ENCODE assay signal across 23 cellular contexts in the genomic region with DNA sequence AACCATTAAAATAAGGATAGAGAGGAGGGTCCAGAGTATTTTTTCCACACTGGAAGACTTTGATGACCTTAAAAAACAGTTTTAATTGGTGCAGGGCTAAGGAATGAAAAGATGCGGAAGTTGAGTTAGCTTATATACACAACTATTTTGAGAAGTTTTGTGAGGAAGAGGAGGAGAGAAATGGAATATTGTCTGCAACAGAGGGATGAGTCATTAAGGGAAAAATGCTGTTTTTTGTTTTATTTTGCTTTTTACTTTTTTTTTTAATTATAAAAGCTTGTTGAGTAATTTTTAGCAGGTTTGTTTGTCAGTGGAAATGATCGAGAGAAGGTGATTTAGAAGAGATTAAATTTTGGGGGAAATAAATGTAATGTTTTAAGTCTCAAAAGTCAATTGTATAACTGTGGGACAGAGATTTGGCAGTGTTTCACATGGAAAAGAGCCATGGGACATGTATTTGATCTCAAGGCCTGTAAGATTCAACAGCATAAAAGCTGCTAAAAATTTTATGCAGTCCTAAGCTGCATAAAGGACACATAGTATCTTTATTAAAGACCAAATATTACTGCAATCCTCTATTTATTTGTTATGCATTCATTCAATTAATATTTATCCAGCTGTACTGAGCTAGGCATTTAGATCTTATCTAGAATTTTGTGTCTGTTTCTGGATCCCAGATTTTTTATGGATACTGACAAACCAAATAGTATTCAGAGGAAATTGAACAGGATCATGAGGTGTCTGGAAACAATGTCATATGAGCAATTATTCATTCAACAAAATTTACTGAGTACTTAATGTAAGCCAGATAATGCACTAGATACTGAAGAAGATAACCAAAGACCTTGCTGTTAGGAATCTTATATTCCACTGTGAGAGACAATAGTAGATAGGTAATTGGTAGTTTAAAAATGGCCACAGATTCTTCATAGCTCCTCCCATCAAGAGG.
A peak's percentile ranks its signal among the peaks of the same experiment; 100 is the strongest.
DNase-seq lines count a peak whose midpoint lies in the region; ATAC-seq and TF ChIP-seq lines count a peak whose summit lies in the region.
"Had no signal": no experiment of that assay in that cellular context is flagged by ENCODE, and none has a peak within 500 bp of the region (broad histone marks: within the 10 kb centered on the region; RNA-seq: fewer than 3 reads in every experiment).

No MANE protein-coding gene starts in this region.

- H4K91ac ChIP-seq in IMR-90 (ENCODE audit: insufficient read depth, low read depth, low read length) = no peak overlapping the region

- no peak overlapping the region for H3K27ac ChIP-seq in IMR-90 (ENCODE audit: insufficient read depth, low read length)
- peak overlapping the region; percentile 5 for H3K27ac ChIP-seq in osteoblast (ENCODE audit: low read depth, low read length)
- H3K27ac ChIP-seq: brain microvascular endothelial cell, RWPE1, upper lobe of right lung had no signal

- H3K4ac ChIP-seq in IMR-90 (ENCODE audit: low read depth, low read length) = no peak overlapping the region

- no peaks in the 10 kb centered on the region for H3K9me3 ChIP-seq in IMR-90 (ENCODE audit: control insufficient read depth, insufficient read depth, low read length)
- H3K9me3 ChIP-seq in adipocyte (ENCODE audit: control insufficient read depth, low read length) = no peaks in the 10 kb centered on the region
- no peaks in the 10 kb centered on the region for H3K9me3 ChIP-seq in osteoblast (ENCODE audit: low read depth, low read length)
- H3K9me3 ChIP-seq: upper lobe of right lung had no signal

- H3K4me1 ChIP-seq in IMR-90 (ENCODE audit: control insufficient read depth, insufficient read depth, low read length) (peaks cover 2% of the 10 kb centered on the region), adipocyte (ENCODE audit: control insufficient read depth, insufficient read depth, low read length) (peaks cover 17% of the 10 kb centered on the region), osteoblast (ENCODE audit: insufficient read depth, low read length) (peaks cover 16% of the 10 kb centered on the region)
- H3K4me1 ChIP-seq: upper lobe of right lung had no signal

- CTCF ChIA-PET in IMR-90 (lab: Yijun Ruan, JAX) = interaction anchor here (0.7 to 1.1 kb wide), 2 partner anchors 126 to 491 kb away, joined by 3 read pairs; no protein-coding TSS in a partner anchor

- TF ChIP-seq POLR2A in IMR-90 (IDR thresholded peaks at IDR 0.05; ENCODE audit: low read depth, low read length) = no peak

- TF ChIP-seq RAD21 in IMR-90 (IDR thresholded peaks at IDR 0.05; ENCODE audit: low read length) = no peak

- H3K27me3 ChIP-seq in IMR-90 (ENCODE audit: control insufficient read depth, insufficient read depth, low read length) (no peaks in the 10 kb centered on the region), adipocyte (replicated peaks; ENCODE audit: control insufficient read depth, insufficient read depth, low read length) (no peaks in the 10 kb centered on the region), osteoblast (ENCODE audit: insufficient read depth, low read length) (no peaks in the 10 kb centered on the region)
- H3K27me3 ChIP-seq: brain microvascular endothelial cell, upper lobe of right lung had no signal

- in situ Hi-C loops in IMR-90 (cut with MboI; ENCODE audit: low sequenced_read_pairs) = loop anchor here (10.0 kb wide), 1 partner anchor 699 kb away; no protein-coding TSS in a partner anchor

- ATAC-seq in IMR-90 (ENCODE audit: low read depth) (peak; percentile 14), HG03432 (IDR thresholded peaks at IDR 0.05; ENCODE audit: unreplicated experiment) (no peak), GM19351 (IDR thresholded peaks at IDR 0.05; ENCODE audit: unreplicated experiment) (no peak)
- ATAC-seq: CD8-positive, alpha-beta T cell; left cardiac atrium; upper lobe of right lung had no signal

- no peak overlapping the region for H2AK9ac ChIP-seq in IMR-90 (replicated peaks; ENCODE audit: low read depth, low read length, poor library complexity)

- H3K4me2 ChIP-seq in IMR-90 (ENCODE audit: low read depth, low read length) (peak overlapping the region; percentile 66), osteoblast (ENCODE audit: insufficient read depth, low read length) (peak overlapping the region; percentile 49)

- no peak for DNase-seq in IMR-90
- DNase-seq in adipocyte (ENCODE audit: low read depth) = peak; percentile 26
- peak; percentile 35 for DNase-seq in fibroblast of mammary gland (ENCODE audit: low read depth)
- DNase-seq in osteoblast (ENCODE audit: insufficient read length, low spot score, missing footprints) = peak; percentile 38
- no peak for DNase-seq in pons (ENCODE audit: low spot score)
- DNase-seq: activated CD4-positive, CD25-positive, alpha-beta regulatory T cell treated with anti-CD3 and anti-CD28 coated beads, Interleukin-2, amount 50 U/mL, for 72 hours; activated CD8-positive, alpha-beta memory T cell treated with anti-CD3 and anti-CD28 coated beads for 24 hours; activated naive CD8-positive, alpha-beta T cell treated with anti-CD3 and anti-CD28 coated beads, Interleukin-2, amount 10 ng/mL, durations not matched to agents 7 days and 5 days; brain microvascular endothelial cell; CD8-positive, alpha-beta T cell; DMS79; H9; left cardiac atrium; NCI-H1436; NCI-H524; nucleus accumbens; retina; stimulated activated CD4-positive, alpha-beta T cell treated with anti-CD3 and anti-CD28 coated beads, Interleukin-12 subunit alpha, Interleukin-12 subunit beta, amount 100 ng/mL, for 4 hours; stimulated activated CD8-positive, alpha-beta memory T cell treated with anti-CD3 and anti-CD28 coated beads, Interleukin-4, amount 100 ng/mL, for 48 hours; upper lobe of right lung had no signal

- no peak overlapping the region for H2BK15ac ChIP-seq in IMR-90 (ENCODE audit: low read depth, low read length)

- H2AK5ac ChIP-seq in IMR-90 (ENCODE audit: low read depth, low read length) = no peak overlapping the region

- H3K9me1 ChIP-seq in IMR-90 (ENCODE audit: insufficient read depth, low read length) = 0 out of 2 replicates have a peak, but pooled peaks cover 5% of the 10 kb centered on the region

- H4K8ac ChIP-seq in IMR-90 (ENCODE audit: low read depth in 2 of 2, low read length in 2 of 2) = no peak overlapping the region

- peaks cover 14% of the 10 kb centered on the region for H3K79me2 ChIP-seq in osteoblast (ENCODE audit: insufficient read depth, low read length)

- WGBS in IMR-90 (ENCODE audit: extremely low coverage in 2 of 2, insufficient read length in 1 of 2), 2 experiments = 33 to 100% methylated on average over 1 of the region's 2 CpGs

- no peaks in the 10 kb centered on the region for H4K20me1 ChIP-seq in IMR-90 (ENCODE audit: insufficient read depth, low read length)
- H4K20me1 ChIP-seq in osteoblast (ENCODE audit: insufficient read depth, low read length) = no peaks in the 10 kb centered on the region

- POLR2A ChIA-PET in IMR-90 (lab: Charles Lee; ENCODE audit: unreplicated experiment) = interaction anchor here (0.6 kb wide), 1 partner anchor 624 kb away, joined by 5 read pairs; no protein-coding TSS in a partner anchor

- no peak overlapping the region for H2BK20ac ChIP-seq in IMR-90 (ENCODE audit: low read depth, low read length)

- H3K36me3 ChIP-seq in IMR-90 (ENCODE audit: control insufficient read depth, insufficient read depth, low read length) (peaks cover 2% of the 10 kb centered on the region; the same call in 1 of the 2 replicates), adipocyte (ENCODE audit: control insufficient read depth, insufficient read depth, low read length, severe bottlenecking) (peaks cover 4% of the 10 kb centered on the region), osteoblast (ENCODE audit: insufficient read depth, low read length) (no peaks in the 10 kb centered on the region)
- H3K36me3 ChIP-seq: brain microvascular endothelial cell, upper lobe of right lung had no signal

- dilution Hi-C loops in IMR-90 (cut with HindIII; ENCODE audit: low sequenced_read_pairs, unreplicated experiment) = no loop called here

- no peak overlapping the region for H3K23ac ChIP-seq in IMR-90 (ENCODE audit: low read depth, low read length)

- no peak overlapping the region for H2BK120ac ChIP-seq in IMR-90 (ENCODE audit: low read depth, low read length)

- H2AFZ ChIP-seq in IMR-90 (replicated peaks; ENCODE audit: low read length, poor library complexity) = no peak overlapping the region
- H2AFZ ChIP-seq in osteoblast (ENCODE audit: low read length) = no peak overlapping the region

- H3K56ac ChIP-seq in IMR-90 (ENCODE audit: extremely low read depth, insufficient read depth, low read length) = no peak overlapping the region

- no peak overlapping the region for H3K14ac ChIP-seq in IMR-90 (replicated peaks; ENCODE audit: low read depth, low read length)

- H3K4me3 ChIP-seq in IMR-90 (ENCODE audit: insufficient read depth, low read depth, low read length) (no peak overlapping the region), adipocyte (ENCODE audit: low read length) (no peak overlapping the region), fibroblast of mammary gland (ENCODE audit: control insufficient read depth, low read depth, low read length) (no peak overlapping the region), osteoblast (ENCODE audit: insufficient read depth, low read length) (no peak overlapping the region)
- H3K4me3 ChIP-seq: upper lobe of right lung had no signal

- H3K18ac ChIP-seq in IMR-90 (ENCODE audit: low read depth, low read length) = no peak overlapping the region; the same call in 1 of the 2 replicates

- no TSS peak for BruUV-seq in IMR-90 (replicated peaks; lab: Mats Ljungman, UMichigan)

- no peak overlapping the region for H4K5ac ChIP-seq in IMR-90 (ENCODE audit: low read depth, low read length)

- TF ChIP-seq CTCF in IMR-90 (conservative IDR thresholded peaks at IDR 0.05; ENCODE audit: low read depth, low read length) (no peak), fibroblast of mammary gland (conservative IDR thresholded peaks at IDR 0.05; ENCODE audit: control insufficient read depth, insufficient read depth, low read depth, low read length) (no peak), osteoblast (IDR thresholded peaks at IDR 0.05; ENCODE audit: extremely low read depth, low read depth, low read length) (no peak)

- H2BK5ac ChIP-seq in IMR-90 (ENCODE audit: low read depth, low read length, poor library complexity, severe bottlenecking) = peak overlapping the region; percentile 1

- H3K79me1 ChIP-seq in IMR-90 (ENCODE audit: low read depth in 1 of 2, low read length in 2 of 2) = peaks cover 15% of the 10 kb centered on the region in 2 experiments; a peak in 3 of 4 replicates

- H3K9ac ChIP-seq in IMR-90 (ENCODE audit: low read depth, low read length) = no peak overlapping the region
- H3K9ac ChIP-seq in adipocyte (ENCODE audit: low read length) = peak overlapping the region; percentile 31

- intact Hi-C loops in IMR-90 (cut with micrococcal nuclease) = no loop called here

TF ChIP-seq in IMR-90, 13 proteins besides CTCF, POLR2A, EP300 and RAD21:
- no peak for TF ChIP-seq MXI1 (IDR thresholded peaks at IDR 0.05; ENCODE audit: borderline replicate concordance, low read depth, low read length)
- TF ChIP-seq MAZ (IDR thresholded peaks at IDR 0.05; ENCODE audit: borderline replicate concordance, low read depth, low read length) = no peak
- no peak for TF ChIP-seq CHD1 (IDR thresholded peaks at IDR 0.05; ENCODE audit: low read depth, low read length)

Comparison
In these comparisons a context has a peak if more than half of its experiments do, and no peak if none do; other contexts are left out.
1. DNase-seq: peak in adipocyte (single experiment), fibroblast of mammary gland (single experiment) and osteoblast (single experiment); none in IMR-90 (single experiment) and pons (single experiment).